ENCODE assay signal across 24 cellular contexts in genomic region chr2:25903216-25903776, GRCh38.
"Had no signal": no experiment of that assay in that cellular context is flagged by ENCODE, and none has a peak within 500 bp of the region (broad histone marks: within the 10 kb centered on the region; RNA-seq: fewer than 3 reads in every experiment).

No MANE protein-coding gene starts in this region.

- H3K27me3 Mint-ChIP-seq: activated CD4-positive, alpha-beta memory T cell treated with anti-CD3 and anti-CD28 coated beads for 36 hours; dendritic cell treated with granulocyte-macrophage colony-stimulating factor and Interleukin-4, amounts not matched to agents 40 ng/mL and 50 ng/mL, for 4 days had no signal

- H3K36me3 Mint-ChIP-seq: activated CD4-positive, alpha-beta memory T cell treated with anti-CD3 and anti-CD28 coated beads for 36 hours; immature natural killer cell; mesothelial cell of epicardium; naive thymus-derived CD8-positive, alpha-beta T cell; neural progenitor cell; stimulated activated memory B cell treated with anti-CD40 and anti-IgM and Interleukin-4, amounts not matched to agents 10 μg/mL and 1 μg/mL and 100 μg/mL, for 72 hours had no signal

- H3K36me3 ChIP-seq: brain microvascular endothelial cell, left lung, neural progenitor cell, sigmoid colon, thoracic aorta, upper lobe of left lung had no signal

- H3K4me3 ChIP-seq: hepatocyte, left lung, neural progenitor cell, sigmoid colon, smooth muscle cell, thoracic aorta, upper lobe of left lung had no signal

- H3K9me3 Mint-ChIP-seq: activated CD4-positive, alpha-beta memory T cell treated with anti-CD3 and anti-CD28 coated beads for 36 hours; immature natural killer cell; naive thymus-derived CD8-positive, alpha-beta T cell; stimulated activated memory B cell treated with anti-CD40 and anti-IgM and Interleukin-4, amounts not matched to agents 10 μg/mL and 1 μg/mL and 100 μg/mL, for 72 hours had no signal

- H3K4me1 Mint-ChIP-seq: immature natural killer cell; naive thymus-derived CD8-positive, alpha-beta T cell; neural progenitor cell had no signal

- H3K27ac ChIP-seq: brain microvascular endothelial cell, hepatocyte, left lung, neural progenitor cell, sigmoid colon, thoracic aorta, upper lobe of left lung had no signal

- FAIRE-seq: endometrium had no signal

- DNase-seq: activated CD4-positive, alpha-beta memory T cell treated with anti-CD3 and anti-CD28 coated beads for 36 hours; activated naive CD4-positive, alpha-beta T cell treated with Interleukin-2 at 50 U/mL for 16 hours; activated T-cell treated with anti-CD3 and anti-CD28 coated beads, Interleukin-2, amount 50 U/mL, for 48 hours; aorta; brain microvascular endothelial cell; caudate nucleus; effector CD4-positive, alpha-beta T cell; foreskin fibroblast; glutamatergic neuron; immature natural killer cell; left lung; naive thymus-derived CD8-positive, alpha-beta T cell; sigmoid colon; stimulated activated CD4-positive, alpha-beta T cell treated with anti-CD3 and anti-CD28 coated beads, Interleukin-15, amount 100 ng/mL, for 24 hours; T-helper 9 cell; upper lobe of left lung had no signal

- H3K9me3 ChIP-seq: left lung, sigmoid colon, thoracic aorta, upper lobe of left lung had no signal

- H3K4me2 ChIP-seq: hepatocyte, neural progenitor cell, smooth muscle cell had no signal

- H3K4me1 ChIP-seq: left lung, neural progenitor cell, sigmoid colon, upper lobe of left lung had no signal

- H3K27me3 ChIP-seq: brain microvascular endothelial cell, hepatocyte, left lung, neural progenitor cell, sigmoid colon, upper lobe of left lung had no signal

- ATAC-seq: left lung; naive thymus-derived CD8-positive, alpha-beta T cell; stimulated activated memory B cell treated with anti-CD40 and anti-IgM and Interleukin-4, amounts not matched to agents 10 μg/mL and 1 μg/mL and 100 μg/mL, for 72 hours had no signal

- H2AFZ ChIP-seq: hepatocyte, neural progenitor cell had no signal

- H3K9ac ChIP-seq: neural progenitor cell had no signal

- H3K4me3 Mint-ChIP-seq: activated CD4-positive, alpha-beta memory T cell treated with anti-CD3 and anti-CD28 coated beads for 36 hours; dendritic cell treated with granulocyte-macrophage colony-stimulating factor and Interleukin-4, amounts not matched to agents 40 ng/mL and 50 ng/mL, for 4 days; immature natural killer cell; mesothelial cell of epicardium; naive thymus-derived CD8-positive, alpha-beta T cell; neural progenitor cell; stimulated activated memory B cell treated with anti-CD40 and anti-IgM and Interleukin-4, amounts not matched to agents 10 μg/mL and 1 μg/mL and 100 μg/mL, for 72 hours had no signal

- H3K27ac Mint-ChIP-seq: activated CD4-positive, alpha-beta memory T cell treated with anti-CD3 and anti-CD28 coated beads for 36 hours; dendritic cell treated with granulocyte-macrophage colony-stimulating factor and Interleukin-4, amounts not matched to agents 40 ng/mL and 50 ng/mL, for 4 days; immature natural killer cell; mesothelial cell of epicardium; naive thymus-derived CD8-positive, alpha-beta T cell; neural progenitor cell; stimulated activated memory B cell treated with anti-CD40 and anti-IgM and Interleukin-4, amounts not matched to agents 10 μg/mL and 1 μg/mL and 100 μg/mL, for 72 hours had no signal

- H3K79me2 ChIP-seq: hepatocyte had no signal
